Comparison of ENCODE assay signal across 1 cellular context in genomic region chr16:56549744-56550385, GRCh38.
TF ChIP-seq lines count a peak whose summit lies in the region.

No MANE protein-coding gene starts in this region.

TF ChIP-seq in GM23338, 12 proteins besides CTCF, POLR2A, EP300 and RAD21 (continued from another document):
- TF ChIP-seq EZH2 (IDR thresholded peaks at IDR 0.05; ENCODE audit: low read depth, unreplicated experiment): no peak
- TF ChIP-seq ZNF462 (CRISPR knock-in tag; IDR thresholded peaks at IDR 0.05): no peak
- no peak for TF ChIP-seq STAT1 (IDR thresholded peaks at IDR 0.05; ENCODE audit: unreplicated experiment)
- no peak for TF ChIP-seq ZNF114 (CRISPR knock-in tag; IDR thresholded peaks at IDR 0.05)
- TF ChIP-seq EZH2phosphoT487 (IDR thresholded peaks at IDR 0.05; ENCODE audit: unreplicated experiment): no peak
TF ChIP-seq in GM23338: peak in this region for 0.
